ENCODE assay signal across 38 cellular contexts in the genomic region with DNA sequence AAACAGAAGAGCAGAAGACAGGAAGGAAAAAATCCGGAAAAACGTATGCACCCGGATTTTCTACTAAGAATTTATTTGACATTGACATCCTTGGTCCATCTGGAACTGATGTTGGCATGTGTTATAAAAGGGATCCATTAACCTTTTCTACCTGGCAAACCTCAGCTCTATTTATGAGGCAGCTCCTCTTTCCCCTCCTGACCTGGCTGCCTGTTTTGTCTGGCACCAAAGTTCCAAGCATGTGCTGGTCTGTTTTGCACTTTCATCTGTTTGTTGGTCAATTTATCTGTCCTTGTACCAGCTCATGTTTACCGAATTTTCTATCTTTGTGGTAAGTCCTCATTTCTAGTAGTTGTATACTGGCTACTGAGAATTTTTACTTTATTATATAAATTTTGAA.
"Had no signal": no experiment of that assay in that cellular context is flagged by ENCODE, and none has a peak within 500 bp of the region (broad histone marks: within the 10 kb centered on the region; RNA-seq: fewer than 3 reads in every experiment).

No MANE protein-coding gene starts in this region.

- H3K36me3 ChIP-seq: breast epithelium had no signal

- H3K4me1 Mint-ChIP-seq: activated naive CD8-positive, alpha-beta T cell treated with anti-CD3 and anti-CD28 coated beads for 36 hours; activated T-helper 17 cell treated with anti-CD3 and anti-CD28 coated beads, Interleukin-2, amount 50 U/mL, for 72 hours had no signal

- FAIRE-seq: astrocyte, TTC549 had no signal

- H3K9me3 ChIP-seq: adrenal gland, body of pancreas, breast epithelium had no signal

- H3K9me3 Mint-ChIP-seq: activated B cell treated with CpG ODN at 0.5 μM for 24 hours; activated CD4-positive, alpha-beta memory T cell treated with anti-CD3 and anti-CD28 coated beads for 36 hours; activated CD4-positive, alpha-beta T cell treated with anti-CD3 and anti-CD28 coated beads, Interleukin-2, amount 10 ng/mL, durations not matched to agents 24 days and 14 days; activated CD8-positive, alpha-beta T cell treated with anti-CD3 and anti-CD28 coated beads for 36 hours; activated naive CD4-positive, alpha-beta T cell treated with anti-CD3 and anti-CD28 coated beads, Interleukin-2, amount 50 U/mL, for 72 hours; activated naive CD8-positive, alpha-beta T cell treated with anti-CD3 and anti-CD28 coated beads for 36 hours; activated T-cell treated with anti-CD3 and anti-CD28 coated beads, Interleukin-2, amount 50 U/mL, for 4 hours; activated T-helper 1 cell treated with anti-CD3 and anti-CD28 coated beads, Interleukin-12 subunit alpha, Interleukin-12 subunit beta, Interleukin-2, Interleukin-4 antibody, amounts not matched to agents 30 ng/mL and 10 ng/mL and 1 ng/mL, durations not matched to agents 14 hours and 24 hours and 36 hours; activated T-helper 17 cell treated with anti-CD3 and anti-CD28 coated beads, Interleukin-2, amount 50 U/mL, for 72 hours; T-helper 1 cell treated with Interleukin-12 subunit alpha and Interleukin-12 subunit beta and Interleukin-4 antibody, amounts not matched to agents 30 μg/mL and 1 μg/mL, for 36 hours; T-helper 2 cell treated with Interferon-gamma antibody and Interleukin-4, amounts not matched to agents 5 μg/mL and 100 μg/mL, for 36 hours had no signal

- H3K4me3 ChIP-seq: adrenal gland, body of pancreas, breast epithelium had no signal

- H3K36me3 Mint-ChIP-seq: activated CD4-positive, alpha-beta memory T cell treated with anti-CD3 and anti-CD28 coated beads for 36 hours; activated naive CD4-positive, alpha-beta T cell treated with anti-CD3 and anti-CD28 coated beads, Interleukin-2, amount 50 U/mL, for 72 hours; activated naive CD8-positive, alpha-beta T cell treated with anti-CD3 and anti-CD28 coated beads for 36 hours had no signal

- H3K4me3 Mint-ChIP-seq: activated B cell treated with CpG ODN at 0.5 μM for 24 hours; activated CD4-positive, alpha-beta memory T cell treated with anti-CD3 and anti-CD28 coated beads for 36 hours; activated CD4-positive, alpha-beta T cell treated with anti-CD3 and anti-CD28 coated beads, Interleukin-2, amount 10 ng/mL, durations not matched to agents 24 days and 14 days; activated CD8-positive, alpha-beta T cell treated with anti-CD3 and anti-CD28 coated beads for 36 hours; activated naive CD4-positive, alpha-beta T cell treated with anti-CD3 and anti-CD28 coated beads for 36 hours; activated naive CD8-positive, alpha-beta T cell treated with anti-CD3 and anti-CD28 coated beads for 36 hours; activated T-cell treated with anti-CD3 and anti-CD28 coated beads, Interleukin-2, amount 50 U/mL, for 4 hours; activated T-cell treated with anti-CD3 and anti-CD28 coated beads, Interleukin-2, amount 50 U/mL, for 72 hours; activated T-helper 1 cell treated with anti-CD3 and anti-CD28 coated beads, Interleukin-12 subunit alpha, Interleukin-12 subunit beta, Interleukin-2, Interleukin-4 antibody, amounts not matched to agents 30 ng/mL and 10 ng/mL and 1 ng/mL, durations not matched to agents 14 hours and 24 hours and 36 hours; activated T-helper 17 cell treated with anti-CD3 and anti-CD28 coated beads, Interleukin-2, amount 50 U/mL, for 72 hours; T-helper 1 cell treated with Interleukin-12 subunit alpha and Interleukin-12 subunit beta and Interleukin-4 antibody, amounts not matched to agents 30 μg/mL and 1 μg/mL, for 36 hours; T-helper 2 cell treated with Interferon-gamma antibody and Interleukin-4, amounts not matched to agents 5 μg/mL and 100 μg/mL, for 36 hours had no signal

- H3K27me3 ChIP-seq: adrenal gland, body of pancreas, brain microvascular endothelial cell, breast epithelium had no signal

- H3K27ac Mint-ChIP-seq: activated B cell treated with CpG ODN at 0.5 μM for 24 hours; activated CD4-positive, alpha-beta memory T cell treated with anti-CD3 and anti-CD28 coated beads for 36 hours; activated CD4-positive, alpha-beta T cell treated with anti-CD3 and anti-CD28 coated beads, Interleukin-2, amount 10 ng/mL, durations not matched to agents 24 days and 14 days; activated CD8-positive, alpha-beta T cell treated with anti-CD3 and anti-CD28 coated beads for 36 hours; activated naive CD4-positive, alpha-beta T cell treated with anti-CD3 and anti-CD28 coated beads for 36 hours; activated naive CD4-positive, alpha-beta T cell treated with anti-CD3 and anti-CD28 coated beads, Interleukin-2, amount 50 U/mL, for 72 hours; activated naive CD8-positive, alpha-beta T cell treated with anti-CD3 and anti-CD28 coated beads for 36 hours; activated T-cell treated with anti-CD3 and anti-CD28 coated beads, Interleukin-2, amount 50 U/mL, for 72 hours; activated T-helper 1 cell treated with anti-CD3 and anti-CD28 coated beads, Interleukin-12 subunit alpha, Interleukin-12 subunit beta, Interleukin-2, Interleukin-4 antibody, amounts not matched to agents 30 ng/mL and 10 ng/mL and 1 ng/mL, durations not matched to agents 14 hours and 24 hours and 36 hours; activated T-helper 17 cell treated with anti-CD3 and anti-CD28 coated beads, Interleukin-2, amount 50 U/mL, for 72 hours; T-helper 1 cell treated with Interleukin-12 subunit alpha and Interleukin-12 subunit beta and Interleukin-4 antibody, amounts not matched to agents 30 μg/mL and 1 μg/mL, for 36 hours; T-helper 2 cell treated with Interferon-gamma antibody and Interleukin-4, amounts not matched to agents 5 μg/mL and 100 μg/mL, for 36 hours had no signal

- DNase-seq: activated B cell treated with CpG ODN at 0.5 μM for 24 hours; activated CD4-positive, alpha-beta memory T cell treated with anti-CD3 and anti-CD28 coated beads for 36 hours; activated CD4-positive, alpha-beta T cell treated with anti-CD3 and anti-CD28 coated beads for 4 hours; activated CD4-positive, alpha-beta T cell treated with anti-CD3 and anti-CD28 coated beads, Interleukin-2, amount 10 ng/mL, durations not matched to agents 24 days and 14 days; activated CD4-positive, alpha-beta T cell treated with anti-CD3 and anti-CD28 coated beads, Interleukin-2, amount 50 U/mL, for 1 hour; activated CD4-positive, alpha-beta T cell treated with anti-CD3 and anti-CD28 coated beads, Interleukin-2, amount 50 U/mL, for 4 hours; activated CD4-positive, CD25-positive, alpha-beta regulatory T cell treated with anti-CD3 and anti-CD28 coated beads, Interleukin-2, amount 50 U/mL, for 72 hours; activated CD8-positive, alpha-beta memory T cell treated with anti-CD3 and anti-CD28 coated beads, Interleukin-2, amount 50 U/mL, for 4 hours; activated CD8-positive, alpha-beta T cell treated with anti-CD3 and anti-CD28 coated beads for 36 hours; activated effector memory CD4-positive, alpha-beta T cell treated with anti-CD3 and anti-CD28 coated beads, Interleukin-2, amount 50 U/mL, for 16 hours; activated gamma-delta T cell treated with Interleukin-2 at 50 U/mL for 16 hours; activated naive CD4-positive, alpha-beta T cell; activated naive CD4-positive, alpha-beta T cell treated with anti-CD3 and anti-CD28 coated beads for 36 hours; activated naive CD4-positive, alpha-beta T cell treated with anti-CD3 and anti-CD28 coated beads, Interleukin-2, amount 50 U/mL, for 16 hours; activated naive CD8-positive, alpha-beta T cell treated with anti-CD3 and anti-CD28 coated beads for 36 hours; activated T-cell treated with anti-CD3 and anti-CD28 coated beads for 4 hours; activated T-cell treated with anti-CD3 and anti-CD28 coated beads, Interleukin-2, amount 50 U/mL, for 1 hour; activated T-cell treated with anti-CD3 and anti-CD28 coated beads, Interleukin-2, amount 50 U/mL, for 4 hours; activated T-cell treated with anti-CD3 and anti-CD28 coated beads, Interleukin-2, amount 50 U/mL, for 72 hours; adrenal gland; amniotic stem cell; aorta; body of pancreas; brain microvascular endothelial cell; caudate nucleus; SW 1271; T-helper 1 cell; T-helper 2 cell; T-helper 9 cell had no signal

- ATAC-seq: activated CD8-positive, alpha-beta T cell treated with anti-CD3 and anti-CD28 coated beads for 36 hours; activated naive CD4-positive, alpha-beta T cell treated with anti-CD3 and anti-CD28 coated beads, Interleukin-2, amount 50 U/mL, for 72 hours; activated T-cell treated with anti-CD3 and anti-CD28 coated beads, Interleukin-2, amount 50 U/mL, for 4 hours; activated T-cell treated with anti-CD3 and anti-CD28 coated beads, Interleukin-2, amount 50 U/mL, for 72 hours; activated T-helper 17 cell treated with anti-CD3 and anti-CD28 coated beads, Interleukin-2, amount 50 U/mL, for 72 hours; body of pancreas had no signal

- H3K27ac ChIP-seq: adrenal gland, body of pancreas, brain microvascular endothelial cell, breast epithelium, VCaP had no signal
